ENCODE assay signal across 6 cellular contexts in the genomic region with DNA sequence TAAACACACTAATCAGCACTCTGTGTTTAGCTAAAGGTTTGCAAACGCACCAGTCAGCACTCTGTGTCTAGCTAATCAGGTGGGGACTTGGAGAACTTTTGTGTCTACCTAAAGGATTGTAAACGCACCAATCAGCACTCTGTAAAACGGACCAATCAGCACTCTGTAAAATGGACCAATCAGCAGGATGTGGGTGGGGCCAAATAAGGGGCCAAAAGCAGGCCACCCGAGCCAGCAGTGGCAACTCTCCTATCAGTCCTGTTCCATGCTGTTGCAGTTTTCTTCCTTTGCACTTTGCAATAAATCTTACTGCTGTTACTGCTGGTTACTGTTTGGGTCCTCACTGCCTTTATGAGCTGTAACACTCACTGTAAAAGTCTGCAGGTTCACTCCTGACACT. TPM values are rescaled to one million over a fixed set of nuclear protein-coding genes. Genes with fewer than 3 reads are reported as not detected.
"Had no signal": no experiment of that assay in that cellular context is flagged by ENCODE, and none has a peak within 500 bp of the region (broad histone marks: within the 10 kb centered on the region; RNA-seq: fewer than 3 reads in every experiment).

No MANE protein-coding gene starts in this region.

RNA-seq across cellular contexts. Expression of a gene that starts 47.2 kb away (rescaled TPM):
- total RNA-seq: osteoblast, sigmoid colon, skeletal muscle tissue, transverse colon, upper lobe of right lung, urinary bladder had no signal
